In genomic region chr17:8397636-8398035, GRCh38 we compare ENCODE assay signal across 23 cellular contexts. TPM values are rescaled to one million over a fixed set of nuclear protein-coding genes. Genes with fewer than 3 reads are reported as not detected.
DNase-seq lines count a peak whose midpoint lies in the region; ATAC-seq and TF ChIP-seq lines count a peak whose summit lies in the region.
"Had no signal": no experiment of that assay in that cellular context is flagged by ENCODE, and none has a peak within 500 bp of the region (broad histone marks: within the 10 kb centered on the region; RNA-seq: fewer than 3 reads in every experiment).

Gene RNF222, minus strand, starts transcription at chr17:8397827. Its CDS starts 4,366 bp downstream, at chr17:8393461.

- H4K20me1 ChIP-seq in PC-3 (ENCODE audit: low read length): no peaks in the 10 kb centered on the region

- H3K4me3 ChIP-seq in right atrium auricular region (no peak within 1 kb of the TSS), PC-3 (ENCODE audit: low read length) (no peak within 1 kb of the TSS)
- H3K4me3 ChIP-seq: esophagus muscularis mucosa, left lung, ovary, thoracic aorta had no signal

- DNase-seq in right atrium auricular region (ENCODE audit: low spot score) (peak; percentile 42), left ventricle myocardium superior (no peak), PC-3 (peak; percentile 23), foreskin keratinocyte (no peak), posterior vena cava (ENCODE audit: low spot score) (no peak)
- DNase-seq: activated CD4-positive, alpha-beta T cell treated with anti-CD3 and anti-CD28 coated beads, Interleukin-2, amount 50 U/mL, for 4 hours; effector CD4-positive, alpha-beta T cell; HFFc6; hypothalamus; MM.1S; natural killer cell; NCI-H1436; NCI-H2171 treated with DMSO at 0.1 percent for 48 hours; NCI-H69; ovary; right cardiac atrium; stimulated activated CD4-positive, alpha-beta T cell treated with anti-CD3 and anti-CD28 coated beads, Interleukin-4, amount 100 ng/mL, for 4 hours; stimulated activated naive CD4-positive, alpha-beta T cell treated with Interleukin-2 at 50 U/mL for 16 hours had no signal

- POLR2A ChIA-PET in PC-3 (lab: Charles Lee; ENCODE audit: unreplicated experiment): no interaction called here

- H3K27ac ChIP-seq in right atrium auricular region (no peak within 1 kb of the TSS), PC-3 (ENCODE audit: low read length) (no peak within 1 kb of the TSS), foreskin keratinocyte (no peak within 1 kb of the TSS)
- H3K27ac ChIP-seq: esophagus muscularis mucosa, left lung, ovary, thoracic aorta had no signal

- 0 out of 2 replicates have a peak within 1 kb of the TSS, but pooled peaks have one; percentile 26 for H3K4me2 ChIP-seq in PC-3 (ENCODE audit: low read length)

- H3K79me2 ChIP-seq in PC-3 (ENCODE audit: low read length): no peaks in the 10 kb centered on the region

- no peaks in the 10 kb centered on the region for H3K27me3 ChIP-seq in right atrium auricular region
- no peaks in the 10 kb centered on the region for H3K27me3 ChIP-seq in PC-3 (ENCODE audit: low read length)
- H3K27me3 ChIP-seq in foreskin keratinocyte: no peaks in the 10 kb centered on the region
- H3K27me3 ChIP-seq: ovary had no signal

- no TSS peak for BruUV-seq in PC-3 (replicated peaks; lab: Mats Ljungman, UMichigan)

- H3K9me2 ChIP-seq in PC-3 (replicated peaks; ENCODE audit: low read length): no peaks in the 10 kb centered on the region

- ATAC-seq in left ventricle myocardium superior (no peak), PC-3 (no peak), esophagus mucosa (peak; percentile 70), foreskin keratinocyte (no peak), HG02798 (IDR thresholded peaks at IDR 0.05; ENCODE audit: poor library complexity, unreplicated experiment) (no peak)
- ATAC-seq: left lung, natural killer cell had no signal

- H3K9ac ChIP-seq in PC-3 (ENCODE audit: low read length): no peak within 1 kb of the TSS

- H3K4me1 ChIP-seq in right atrium auricular region: no peaks in the 10 kb centered on the region
- peaks cover 11% of the 10 kb centered on the region for H3K4me1 ChIP-seq in PC-3 (ENCODE audit: insufficient read depth, low read length)
- H3K4me1 ChIP-seq in foreskin keratinocyte: peaks cover 9% of the 10 kb centered on the region
- H3K4me1 ChIP-seq: esophagus muscularis mucosa had no signal

- H3K9me3 ChIP-seq in right atrium auricular region (no peaks in the 10 kb centered on the region), PC-3 (ENCODE audit: low read length) (no peaks in the 10 kb centered on the region)
- H3K9me3 ChIP-seq: esophagus muscularis mucosa, left lung, ovary, thoracic aorta had no signal

- H3F3A ChIP-seq in PC-3 (ENCODE audit: low read length, unreplicated experiment): no peaks in the 10 kb centered on the region

- no peak for TF ChIP-seq CTCF in right atrium auricular region (IDR thresholded peaks at IDR 0.05)
- no peak for TF ChIP-seq CTCF in PC-3 (conservative IDR thresholded peaks at IDR 0.05; ENCODE audit: low read depth, low read length)
- TF ChIP-seq CTCF in foreskin keratinocyte (conservative IDR thresholded peaks at IDR 0.05): no peak

- H2AFZ ChIP-seq in PC-3 (ENCODE audit: low read length): no peak within 1 kb of the TSS

- H3K36me3 ChIP-seq in right atrium auricular region (no peaks in the 10 kb centered on the region), PC-3 (ENCODE audit: low read depth, low read length) (no peaks in the 10 kb centered on the region)
- H3K36me3 ChIP-seq: esophagus muscularis mucosa, left lung, ovary, thoracic aorta had no signal

- intact Hi-C loops in left ventricle myocardium superior (cut with micrococcal nuclease): no loop called here
- intact Hi-C loops in PC-3 (cut with micrococcal nuclease): no loop called here
- intact Hi-C loops in posterior vena cava (cut with DNase I): no loop called here

- CTCF ChIA-PET in PC-3 (lab: Charles Lee): no interaction called here

RNA-seq across cellular contexts. Expression of gene RNF222, which starts in this region (rescaled TPM):
- total RNA-seq in right atrium auricular region (not detected), left ventricle myocardium superior (not detected), PC-3 (2014; rRNA removed) (0.07 TPM in 1 of 2 replicates, not detected in the other), esophagus mucosa (10.8 TPM), foreskin keratinocyte (0.07 TPM in 1 of 2 replicates, not detected in the other), posterior vena cava (not detected)
- polyA plus RNA-seq in foreskin keratinocyte: 0.03 and 0.06 TPM in 2 replicates
- total RNA-seq: HFFc6, left lung, ovary, right cardiac atrium had no signal
- polyA plus RNA-seq: ovary, right cardiac atrium had no signal

Comparison
In these comparisons a context has a peak if more than half of its experiments do, and no peak if none do; other contexts are left out.
1. RNA of gene RNF222 (total RNA-seq): 10.8 TPM in esophagus mucosa (single experiment); 0.07 TPM in PC-3, 0.07 TPM in foreskin keratinocyte, not detected in posterior vena cava, not detected in right atrium auricular region and not detected in left ventricle myocardium superior (single experiment); every median in the first group is over 10 times any median in the second.
2. Peak in DNase-seq in right atrium auricular region; RNA of the gene not detected or under 1 TPM.
3. Peak in DNase-seq and H3K4me2 ChIP-seq in PC-3; RNA of the gene not detected or under 1 TPM.